Comparison of ENCODE assay signal across 1 cellular context in the genomic region with DNA sequence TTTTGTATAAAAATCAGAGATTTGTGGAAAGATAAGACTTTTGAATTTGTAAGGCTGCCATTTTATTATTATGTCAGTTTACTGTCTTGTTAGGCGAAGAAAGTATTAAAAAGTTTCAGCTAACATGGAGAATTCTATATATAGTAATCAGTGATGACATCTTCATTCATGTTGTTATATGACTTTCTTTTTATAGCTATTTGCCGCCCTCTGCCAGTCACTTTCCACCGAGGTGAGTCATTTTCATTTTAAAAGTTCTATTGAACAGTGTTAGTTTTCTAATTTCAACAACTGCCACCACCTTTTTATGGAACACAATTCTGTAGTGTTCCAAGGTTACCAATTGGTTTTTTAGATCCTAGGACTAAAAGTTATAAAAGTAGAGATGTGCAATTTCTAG.
TF ChIP-seq lines count a peak whose summit lies in the region.

No MANE protein-coding gene starts in this region.

TF ChIP-seq in SK-N-SH, 30 proteins besides CTCF, POLR2A, EP300 and RAD21:
- TF ChIP-seq, protein P1, sequence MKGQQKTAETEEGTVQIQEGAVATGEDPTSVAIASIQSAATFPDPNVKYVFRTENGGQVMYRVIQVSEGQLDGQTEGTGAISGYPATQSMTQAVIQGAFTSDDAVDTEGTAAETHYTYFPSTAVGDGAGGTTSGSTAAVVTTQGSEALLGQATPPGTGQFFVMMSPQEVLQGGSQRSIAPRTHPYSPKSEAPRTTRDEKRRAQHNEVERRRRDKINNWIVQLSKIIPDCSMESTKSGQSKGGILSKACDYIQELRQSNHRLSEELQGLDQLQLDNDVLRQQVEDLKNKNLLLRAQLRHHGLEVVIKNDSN (IDR thresholded peaks at IDR 0.05; ENCODE audit: borderline replicate concordance, low read depth) = no peak
- TF ChIP-seq, protein P2, sequence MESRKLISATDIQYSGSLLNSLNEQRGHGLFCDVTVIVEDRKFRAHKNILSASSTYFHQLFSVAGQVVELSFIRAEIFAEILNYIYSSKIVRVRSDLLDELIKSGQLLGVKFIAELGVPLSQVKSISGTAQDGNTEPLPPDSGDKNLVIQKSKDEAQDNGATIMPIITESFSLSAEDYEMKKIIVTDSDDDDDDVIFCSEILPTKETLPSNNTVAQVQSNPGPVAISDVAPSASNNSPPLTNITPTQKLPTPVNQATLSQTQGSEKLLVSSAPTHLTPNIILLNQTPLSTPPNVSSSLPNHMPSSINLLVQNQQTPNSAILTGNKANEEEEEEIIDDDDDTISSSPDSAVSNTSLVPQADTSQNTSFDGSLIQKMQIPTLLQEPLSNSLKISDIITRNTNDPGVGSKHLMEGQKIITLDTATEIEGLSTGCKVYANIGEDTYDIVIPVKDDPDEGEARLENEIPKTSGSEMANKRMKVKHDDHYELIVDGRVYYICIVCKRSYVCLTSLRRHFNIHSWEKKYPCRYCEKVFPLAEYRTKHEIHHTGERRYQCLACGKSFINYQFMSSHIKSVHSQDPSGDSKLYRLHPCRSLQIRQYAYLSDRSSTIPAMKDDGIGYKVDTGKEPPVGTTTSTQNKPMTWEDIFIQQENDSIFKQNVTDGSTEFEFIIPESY (IDR thresholded peaks at IDR 0.05; ENCODE audit: borderline replicate concordance, low read depth) = no peak
- TF ChIP-seq JUND (IDR thresholded peaks at IDR 0.05) (no peak), SIN3A (IDR thresholded peaks at IDR 0.05; ENCODE audit: borderline replicate concordance, low read depth, low read length) (no peak), FOXJ3 (CRISPR knock-in tag; IDR thresholded peaks at IDR 0.05) (no peak), FOSL2 (IDR thresholded peaks at IDR 0.05; ENCODE audit: borderline replicate concordance, low read depth) (peak; percentile 7; the same call in 1 of the 2 replicates), ELF1 (IDR thresholded peaks at IDR 0.05) (no peak), MEF2A (IDR thresholded peaks at IDR 0.05; ENCODE audit: borderline replicate concordance, low read depth) (no peak)
